Comparison of ENCODE assay signal across 1 cellular context in the genomic region with DNA sequence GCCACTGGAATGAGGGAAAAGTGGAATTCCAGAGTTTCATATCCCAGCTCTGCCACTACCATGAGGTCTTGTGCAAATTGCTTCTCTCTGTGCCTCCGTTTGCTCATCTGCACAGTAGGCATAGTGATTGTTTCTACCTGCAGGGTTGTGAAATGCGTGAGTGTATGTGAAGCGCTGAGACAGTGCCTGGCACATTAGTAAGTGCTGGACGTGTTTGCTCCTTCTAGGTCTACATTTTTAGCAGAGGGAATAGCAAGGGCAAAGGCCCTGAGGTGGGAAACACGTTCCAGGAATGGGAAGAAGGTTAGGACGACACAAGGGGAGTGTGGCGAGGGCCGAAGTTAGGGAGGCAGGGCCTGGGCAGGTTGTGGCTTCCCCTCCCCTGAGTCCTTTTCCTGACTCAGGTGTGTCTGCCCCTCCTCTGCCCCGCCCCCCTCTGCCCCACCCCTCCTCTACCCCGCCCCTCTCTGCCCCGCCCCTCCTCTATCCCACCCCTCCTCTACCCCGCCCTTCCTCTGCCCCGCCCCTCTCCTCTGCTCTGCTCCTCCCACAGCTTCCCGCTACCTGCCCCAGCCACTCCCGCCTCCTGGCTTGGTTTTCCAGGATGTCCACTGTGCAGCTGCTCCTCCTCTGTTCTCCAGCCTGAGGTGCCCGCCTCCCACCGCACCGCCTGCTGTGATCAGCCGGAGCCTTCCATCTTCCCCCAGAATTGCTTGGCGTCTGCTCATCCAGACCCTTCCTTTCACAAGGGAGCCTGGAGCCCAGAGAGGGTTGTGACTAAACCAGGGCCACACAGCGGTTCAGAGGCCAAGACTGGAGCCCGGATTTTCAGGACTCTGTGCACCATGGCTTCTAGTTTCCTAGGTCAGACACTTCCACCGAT.
TF ChIP-seq lines count a peak whose summit lies in the region.

No MANE protein-coding gene starts in this region.

TF ChIP-seq in IMR-90, 13 proteins besides CTCF, POLR2A, EP300 and RAD21 (continued from another document):
- TF ChIP-seq, protein P1, sequence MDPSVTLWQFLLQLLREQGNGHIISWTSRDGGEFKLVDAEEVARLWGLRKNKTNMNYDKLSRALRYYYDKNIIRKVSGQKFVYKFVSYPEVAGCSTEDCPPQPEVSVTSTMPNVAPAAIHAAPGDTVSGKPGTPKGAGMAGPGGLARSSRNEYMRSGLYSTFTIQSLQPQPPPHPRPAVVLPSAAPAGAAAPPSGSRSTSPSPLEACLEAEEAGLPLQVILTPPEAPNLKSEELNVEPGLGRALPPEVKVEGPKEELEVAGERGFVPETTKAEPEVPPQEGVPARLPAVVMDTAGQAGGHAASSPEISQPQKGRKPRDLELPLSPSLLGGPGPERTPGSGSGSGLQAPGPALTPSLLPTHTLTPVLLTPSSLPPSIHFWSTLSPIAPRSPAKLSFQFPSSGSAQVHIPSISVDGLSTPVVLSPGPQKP (IDR thresholded peaks at IDR 0.05; ENCODE audit: borderline replicate concordance, low read depth, low read length): no peak
- TF ChIP-seq, protein P2, sequence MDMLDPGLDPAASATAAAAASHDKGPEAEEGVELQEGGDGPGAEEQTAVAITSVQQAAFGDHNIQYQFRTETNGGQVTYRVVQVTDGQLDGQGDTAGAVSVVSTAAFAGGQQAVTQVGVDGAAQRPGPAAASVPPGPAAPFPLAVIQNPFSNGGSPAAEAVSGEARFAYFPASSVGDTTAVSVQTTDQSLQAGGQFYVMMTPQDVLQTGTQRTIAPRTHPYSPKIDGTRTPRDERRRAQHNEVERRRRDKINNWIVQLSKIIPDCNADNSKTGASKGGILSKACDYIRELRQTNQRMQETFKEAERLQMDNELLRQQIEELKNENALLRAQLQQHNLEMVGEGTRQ (IDR thresholded peaks at IDR 0.05; ENCODE audit: low read depth, low read length): no peak
- TF ChIP-seq NFE2L2 (IDR thresholded peaks at IDR 0.05; ENCODE audit: low read depth, low read length) (no peak), SMC3 (IDR thresholded peaks at IDR 0.05; ENCODE audit: low read depth, low read length) (no peak), RFX5 (IDR thresholded peaks at IDR 0.05; ENCODE audit: low read depth, low read length) (no peak)
TF ChIP-seq in IMR-90: peak in this region for 0.
